ENCODE assay signal across 11 cellular contexts in the genomic region with DNA sequence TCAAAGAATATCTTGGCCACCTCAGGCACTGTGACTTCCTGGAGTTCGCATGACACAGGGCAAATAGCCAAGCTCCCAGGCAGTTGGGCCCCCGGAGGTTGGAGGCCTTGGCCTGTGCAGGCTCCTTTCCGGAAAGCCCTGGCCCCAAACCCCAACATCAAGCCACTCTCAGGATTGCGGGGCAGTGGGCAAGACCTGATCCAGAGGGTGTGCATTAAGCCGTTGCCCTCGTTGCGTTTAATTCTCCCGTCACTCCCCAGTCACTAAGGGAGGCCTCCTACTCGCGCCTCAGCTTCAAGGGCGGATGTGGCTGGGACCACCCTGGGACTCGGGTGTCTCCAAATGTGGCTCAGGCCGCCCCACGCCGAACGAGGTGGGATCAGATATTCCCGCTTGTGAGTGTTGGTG.
DNase-seq lines count a peak whose midpoint lies in the region; ATAC-seq and TF ChIP-seq lines count a peak whose summit lies in the region.
"Had no signal": no experiment of that assay in that cellular context is flagged by ENCODE, and none has a peak within 500 bp of the region (broad histone marks: within the 10 kb centered on the region; RNA-seq: fewer than 3 reads in every experiment).

No MANE protein-coding gene starts in this region.

- TF ChIP-seq EP300 in neural cell (conservative IDR thresholded peaks at IDR 0.05; ENCODE audit: poor library complexity, severe bottlenecking) (no peak), upper lobe of left lung (IDR thresholded peaks at IDR 0.05) (no peak)

- H3K4me1 Mint-ChIP-seq in activated naive CD4-positive, alpha-beta T cell treated with anti-CD3 and anti-CD28 coated beads, Interleukin-2, amount 50 U/mL, for 24 hours: peaks cover 26% of the 10 kb centered on the region

- no peaks in the 10 kb centered on the region for H3F3A ChIP-seq in neural cell (ENCODE audit: insufficient read depth, low read length, poor library complexity, severe bottlenecking)

- TF ChIP-seq POLR2A in upper lobe of left lung (IDR thresholded peaks at IDR 0.05): no peak

- H3K4me3 Mint-ChIP-seq in activated naive CD4-positive, alpha-beta T cell treated with anti-CD3 and anti-CD28 coated beads, Interleukin-2, amount 50 U/mL, for 24 hours: peak overlapping the region; percentile 30

- H3K4me3 ChIP-seq in epithelial cell of proximal tubule (ENCODE audit: low read depth, low read length): peak overlapping the region; percentile 50
- H3K4me3 ChIP-seq in neural cell (ENCODE audit: low read length): peak overlapping the region; percentile 50
- H3K4me3 ChIP-seq in upper lobe of left lung: peak overlapping the region in 3 of 4 donors; percentile 11 to 46 (median 37)
- H3K4me3 ChIP-seq: PC-9 had no signal

- no peak for ATAC-seq in activated naive CD4-positive, alpha-beta T cell treated with anti-CD3 and anti-CD28 coated beads, Interleukin-2, amount 50 U/mL, for 72 hours
- ATAC-seq in upper lobe of left lung (ENCODE audit: low FRiP score in 2 of 2) (no peak), HG03571 (IDR thresholded peaks at IDR 0.05; ENCODE audit: unreplicated experiment) (no peak)

- H3K27ac Mint-ChIP-seq in activated naive CD4-positive, alpha-beta T cell treated with anti-CD3 and anti-CD28 coated beads, Interleukin-2, amount 50 U/mL, for 24 hours: no peak overlapping the region
- H3K27ac Mint-ChIP-seq in activated naive CD4-positive, alpha-beta T cell treated with anti-CD3 and anti-CD28 coated beads, Interleukin-2, amount 50 U/mL, for 72 hours: no peak overlapping the region

- no peak overlapping the region for H3K4me2 ChIP-seq in neural cell (ENCODE audit: low read length)
- H3K4me2 ChIP-seq: PC-9 had no signal

- DNase-seq in activated naive CD4-positive, alpha-beta T cell treated with anti-CD3 and anti-CD28 coated beads, Interleukin-2, amount 50 U/mL, for 72 hours (ENCODE audit: low spot score in 2 of 2): no peak
- DNase-seq in epithelial cell of proximal tubule (ENCODE audit: low read depth) (no peak), upper lobe of left lung (no peak), 8988T (no peak), DMS 273 (lab: John Stamatoyannopoulos, UW; ENCODE audit: unreplicated experiment) (no peak)
- DNase-seq: NCI-H1694, PC-9, transverse colon had no signal

- H3K9me3 Mint-ChIP-seq in activated naive CD4-positive, alpha-beta T cell treated with anti-CD3 and anti-CD28 coated beads, Interleukin-2, amount 50 U/mL, for 24 hours: no peaks in the 10 kb centered on the region
- no peaks in the 10 kb centered on the region for H3K9me3 Mint-ChIP-seq in activated naive CD4-positive, alpha-beta T cell treated with anti-CD3 and anti-CD28 coated beads, Interleukin-2, amount 50 U/mL, for 72 hours

- no peaks in the 10 kb centered on the region for H3K79me2 ChIP-seq in neural cell (replicated peaks; ENCODE audit: insufficient read depth, low read length)

- peaks cover 18 to 29% (median 21%) of the 10 kb centered on the region in 4 donors for H3K4me1 ChIP-seq in upper lobe of left lung

- H3K36me3 ChIP-seq in neural cell (ENCODE audit: insufficient read depth, low read length) (no peaks in the 10 kb centered on the region), upper lobe of left lung (no peaks in the 10 kb centered on the region)
- H3K36me3 ChIP-seq: transverse colon had no signal

- 10 to 23% methylated on average over 6 to 17 of the region's 17 CpGs for WGBS in upper lobe of left lung, 2 donors

- H3K27me3 ChIP-seq in neural cell (ENCODE audit: insufficient read depth, low read depth, low read length) (peaks cover 99% of the 10 kb centered on the region), upper lobe of left lung (peaks cover 0 to 50% (median 23%) of the 10 kb centered on the region in 4 donors)

- no peak for TF ChIP-seq RAD21 in neural cell (conservative IDR thresholded peaks at IDR 0.05)

- no peaks in the 10 kb centered on the region for H3K36me3 Mint-ChIP-seq in activated naive CD4-positive, alpha-beta T cell treated with anti-CD3 and anti-CD28 coated beads, Interleukin-2, amount 50 U/mL, for 24 hours
- peaks cover 0 to 6% of the 10 kb centered on the region in 2 donors for H3K36me3 Mint-ChIP-seq in activated naive CD4-positive, alpha-beta T cell treated with anti-CD3 and anti-CD28 coated beads, Interleukin-2, amount 50 U/mL, for 72 hours

- H3K9me3 ChIP-seq in neural cell (ENCODE audit: low read length) (peaks cover 3% of the 10 kb centered on the region), upper lobe of left lung (no peaks in the 10 kb centered on the region)
- H3K9me3 ChIP-seq: transverse colon had no signal

- H4K20me1 ChIP-seq in neural cell (ENCODE audit: insufficient read depth): no peaks in the 10 kb centered on the region

- H2AFZ ChIP-seq in neural cell (ENCODE audit: low read depth, low read length): no peak overlapping the region
- H2AFZ ChIP-seq: PC-9 had no signal

- TF ChIP-seq CTCF in epithelial cell of proximal tubule (conservative IDR thresholded peaks at IDR 0.05; ENCODE audit: low read depth, low read length) (no peak), neural cell (IDR thresholded peaks at IDR 0.05; ENCODE audit: poor library complexity, severe bottlenecking) (no peak), upper lobe of left lung (IDR thresholded peaks at IDR 0.05) (no peak)

- no peak overlapping the region for H3K9ac ChIP-seq in neural cell (ENCODE audit: low read length)

- peaks cover 60% of the 10 kb centered on the region for H3K27me3 Mint-ChIP-seq in activated naive CD4-positive, alpha-beta T cell treated with anti-CD3 and anti-CD28 coated beads, Interleukin-2, amount 50 U/mL, for 24 hours

- no peaks in the 10 kb centered on the region for H3K9me2 ChIP-seq in neural cell (ENCODE audit: insufficient read depth, low read length)

- H3K27ac ChIP-seq in neural cell (ENCODE audit: low read length) (no peak overlapping the region), upper lobe of left lung (no peak overlapping the region)
- H3K27ac ChIP-seq: PC-9, transverse colon had no signal

TF ChIP-seq in neural cell, 6 proteins besides CTCF, POLR2A, EP300 and RAD21:
- no peak for TF ChIP-seq TAF1 (IDR thresholded peaks at IDR 0.05; ENCODE audit: low read depth)
- no peak for TF ChIP-seq REST (IDR thresholded peaks at IDR 0.05; ENCODE audit: borderline replicate concordance)
- TF ChIP-seq MXI1 (conservative IDR thresholded peaks at IDR 0.05; ENCODE audit: poor library complexity, severe bottlenecking): no peak
- no peak for TF ChIP-seq SMC3 (conservative IDR thresholded peaks at IDR 0.05; ENCODE audit: poor library complexity)
